7 cellular contexts compared by ENCODE assay signal in the genomic region with DNA sequence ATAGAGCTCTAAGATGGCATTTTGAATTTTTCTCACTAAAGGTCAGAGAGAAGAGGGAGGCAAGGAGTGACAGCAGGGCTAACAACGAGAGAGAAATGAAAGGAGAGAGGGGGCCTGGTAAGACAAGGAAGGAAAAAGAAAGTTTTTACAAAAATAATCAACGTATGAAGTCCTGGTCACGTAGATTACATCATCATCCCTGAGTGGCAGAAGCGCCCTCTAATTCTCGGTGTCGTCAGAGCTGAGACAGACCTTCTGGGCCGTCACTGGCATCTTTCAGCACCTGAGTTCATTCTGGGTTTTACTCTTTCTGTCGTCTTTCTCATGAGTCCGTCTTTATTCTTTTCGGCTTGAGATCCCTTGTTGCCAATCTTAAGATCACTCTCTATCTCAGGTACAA.
"Had no signal": no experiment of that assay in that cellular context is flagged by ENCODE, and none has a peak within 500 bp of the region (broad histone marks: within the 10 kb centered on the region; RNA-seq: fewer than 3 reads in every experiment).

No MANE protein-coding gene starts in this region.

- H3K36me3 Mint-ChIP-seq: IgD-negative memory B cell had no signal

- H3K4me2 ChIP-seq: KMS-11 had no signal

- DNase-seq: IMR-90, Karpas-422, KBM-7, KG1 had no signal

- H3K27me3 Mint-ChIP-seq: IgD-negative memory B cell had no signal

- H3K9ac ChIP-seq: KMS-11 had no signal

- H3K4me3 Mint-ChIP-seq: IgD-negative memory B cell had no signal

- H3K4me1 Mint-ChIP-seq: IgD-negative memory B cell had no signal

- H3K27ac ChIP-seq: HL-60, KMS-11 had no signal
